ENCODE assay signal across 8 cellular contexts in the genomic region with DNA sequence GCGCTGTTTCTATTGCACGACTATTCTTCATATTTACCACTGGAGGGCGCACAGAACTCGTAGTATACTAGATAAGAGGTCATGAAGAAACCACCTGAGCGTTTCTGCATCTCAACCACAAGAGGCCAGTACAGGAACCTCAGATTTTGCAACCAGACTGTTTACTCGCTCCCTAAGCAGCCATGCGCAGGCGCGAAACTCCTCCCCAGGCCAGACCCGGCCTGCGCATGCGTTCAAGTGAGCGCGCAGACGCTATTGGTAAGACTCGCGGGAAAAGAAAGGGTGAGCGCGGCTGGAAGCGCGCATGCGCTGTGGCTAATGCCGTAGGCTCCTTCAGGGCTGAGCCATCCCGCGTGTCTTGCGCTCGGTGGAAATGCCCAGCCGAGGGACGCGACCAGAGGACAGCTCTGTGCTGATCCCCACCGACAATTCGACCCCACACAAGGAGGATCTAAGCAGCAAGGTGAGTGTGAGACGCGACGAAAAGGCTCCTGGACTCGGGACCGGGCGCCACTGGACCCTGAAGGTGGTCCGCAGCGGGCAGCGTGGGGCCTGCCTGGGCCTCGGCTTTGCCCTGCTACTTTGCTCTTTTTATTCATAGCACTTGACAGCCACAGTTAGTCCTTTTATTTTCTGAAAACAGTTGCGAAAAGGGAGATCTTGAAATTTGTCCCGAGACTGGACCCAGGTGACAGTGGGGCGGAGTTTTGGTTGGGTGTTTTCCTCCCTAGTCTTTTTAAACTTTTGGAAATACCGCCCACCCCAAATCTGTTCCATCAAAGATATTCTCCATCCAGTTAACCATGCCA. TPM values are rescaled to one million over a fixed set of nuclear protein-coding genes. Genes with fewer than 3 reads are reported as not detected.
DNase-seq lines count a peak whose midpoint lies in the region; TF ChIP-seq lines count a peak whose summit lies in the region.

Gene ASNSD1, plus strand, starts transcription at position 312 of the 809 bp plus-strand sequence. CDS start 4,674 bp downstream, outside the sequence.

- intact Hi-C loops in activated naive CD4-positive, alpha-beta T cell treated with anti-CD3 and anti-CD28 coated beads for 36 hours (cut with micrococcal nuclease): loop anchor here (1.0 to 5.0 kb wide), 14 partner anchors 13 to 1361 kb away; partner anchors contain the start of genes ANKAR, NEMP2, ORMDL1 and OSGEPL1

- peak; percentile 98 for DNase-seq in HFF-Myc (ENCODE audit: extremely low read depth, low read depth)
- DNase-seq in MV-4-11 (lab: John Stamatoyannopoulos, UW): peak; percentile 100
- DNase-seq in SK-MEL-5 (ENCODE audit: low read depth, low spot score): peak; percentile 99
- peak; percentile 98 for DNase-seq in activated naive CD4-positive, alpha-beta T cell treated with anti-CD3 and anti-CD28 coated beads for 36 hours
- peak; percentile 99 for DNase-seq in germinal center (ENCODE audit: low spot score)
- DNase-seq in non-pigmented ciliary epithelial cell (ENCODE audit: low read depth): peak; percentile 99
- peak; percentile 98 to 99 for DNase-seq in suprapubic skin (ENCODE audit: low spot score in 2 of 2)

- H3K4me1 Mint-ChIP-seq in activated naive CD4-positive, alpha-beta T cell treated with anti-CD3 and anti-CD28 coated beads for 36 hours (ENCODE audit: low read depth): peaks cover 52% of the 10 kb centered on the region

- peaks cover 12% of the 10 kb centered on the region for H3K36me3 Mint-ChIP-seq in activated naive CD4-positive, alpha-beta T cell treated with anti-CD3 and anti-CD28 coated beads for 36 hours (ENCODE audit: low read depth)

- CTCF ChIA-PET in activated naive CD4-positive, alpha-beta T cell treated with anti-CD3 and anti-CD28 coated beads for 36 hours (lab: Charles Lee): interaction anchor here (0.6 to 7.7 kb wide), 23 partner anchors 9 to 629 kb away, joined by 3 to 87 read pairs (median 4); partner anchors contain the start of genes ANKAR, OSGEPL1 and SLC40A1

- no peaks in the 10 kb centered on the region for H3K27me3 ChIP-seq in suprapubic skin

- TF ChIP-seq CTCF in HFF-Myc (IDR thresholded peaks at IDR 0.05; ENCODE audit: low read depth, low read length, missing control alignments) (peak; percentile 87), suprapubic skin (IDR thresholded peaks at IDR 0.05) (peak; percentile 87 to 99)

- TF ChIP-seq EP300 in suprapubic skin (IDR thresholded peaks at IDR 0.05): no peak

- H3K9me3 Mint-ChIP-seq in activated naive CD4-positive, alpha-beta T cell treated with anti-CD3 and anti-CD28 coated beads for 36 hours: no peaks in the 10 kb centered on the region

- peaks cover 37% of the 10 kb centered on the region for H3K4me1 ChIP-seq in suprapubic skin

- under 1% methylated on average over 34 of the region's 46 CpGs for WGBS in suprapubic skin

- peak within 1 kb of the TSS; percentile 68 for H3K27ac ChIP-seq in suprapubic skin

- in situ Hi-C loops in SK-MEL-5 (cut with HindIII; ENCODE audit: low pct_unique_long_range_greater_than_20kb, low sequenced_read_pairs): no loop called here

- peaks cover 6% of the 10 kb centered on the region for H3K36me3 ChIP-seq in suprapubic skin

- H3K27me3 Mint-ChIP-seq in activated naive CD4-positive, alpha-beta T cell treated with anti-CD3 and anti-CD28 coated beads for 36 hours (ENCODE audit: low read depth): no peaks in the 10 kb centered on the region

- H3K27ac Mint-ChIP-seq in activated naive CD4-positive, alpha-beta T cell treated with anti-CD3 and anti-CD28 coated beads for 36 hours: no peak within 1 kb of the TSS

- no peak within 1 kb of the TSS for H3K4me3 Mint-ChIP-seq in activated naive CD4-positive, alpha-beta T cell treated with anti-CD3 and anti-CD28 coated beads for 36 hours

- TF ChIP-seq POLR2A in suprapubic skin (IDR thresholded peaks at IDR 0.05): peak; percentile 27 to 92

- H3K9me3 ChIP-seq in suprapubic skin: no peaks in the 10 kb centered on the region

- H3K4me3 ChIP-seq in GM08714 (ENCODE audit: low read length): peak within 1 kb of the TSS; percentile 93
- H3K4me3 ChIP-seq in HFF-Myc (replicated peaks; ENCODE audit: low read depth, low read length): peak within 1 kb of the TSS; percentile 100
- H3K4me3 ChIP-seq in suprapubic skin: peak within 1 kb of the TSS; percentile 67

RNA-seq across cellular contexts. Expression of gene ASNSD1, which starts in this region (rescaled TPM):
- 56.9 and 58.6 TPM in 2 replicates for total RNA-seq in SK-MEL-5 (2014; rRNA removed; shearing (Covaris generic))
- 27.9 and 35.8 TPM in 2 replicates for polyA plus RNA-seq in SK-MEL-5 (2015; cell fraction: cytosol; rRNA removed)
- polyA plus RNA-seq in SK-MEL-5 (2015; cell fraction: nucleus; rRNA removed): 16.6 and 36.6 TPM in 2 replicates
- total RNA-seq in activated naive CD4-positive, alpha-beta T cell treated with anti-CD3 and anti-CD28 coated beads for 36 hours: 10 to 100 TPM; 35.4 to 38.2 TPM
- 10 to 100 TPM; 27.9 to 34.8 (median 31.7) TPM for total RNA-seq in suprapubic skin

Comparison
In these comparisons a context has a peak if more than half of its experiments do, and no peak if none do; other contexts are left out.
1. Peak in every context shown above with its lines: DNase-seq, H3K4me3 ChIP-seq and H3K27ac ChIP-seq.